ENCODE assay signal across 8 cellular contexts in the genomic region with DNA sequence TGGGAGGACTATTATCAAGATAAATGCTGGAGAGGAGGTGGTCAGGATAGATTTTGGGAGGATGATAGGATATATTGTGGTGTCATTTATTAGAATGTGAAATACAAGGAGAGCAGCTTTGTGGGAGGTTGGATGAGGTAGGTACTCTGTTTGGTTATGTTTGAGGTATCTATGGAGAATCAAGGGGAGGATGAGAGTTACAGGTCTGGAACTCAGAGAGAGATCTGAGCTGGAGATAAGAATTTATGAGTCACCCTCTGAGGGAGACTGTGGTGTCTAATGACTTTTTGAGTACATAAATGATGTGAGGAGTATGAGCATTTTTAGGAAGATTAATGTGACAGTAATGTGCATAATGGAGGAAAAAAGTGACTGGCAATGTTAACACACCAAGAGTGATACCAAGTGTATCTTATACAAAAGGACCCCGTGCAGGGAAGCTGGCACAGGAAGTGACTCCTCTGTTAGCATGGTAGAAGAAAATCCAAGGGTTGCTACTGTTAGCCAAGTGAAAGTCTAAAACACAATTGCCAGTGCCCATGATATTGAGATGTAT. TPM values are rescaled to one million over a fixed set of nuclear protein-coding genes. Genes with fewer than 3 reads are reported as not detected.
DNase-seq lines count a peak whose midpoint lies in the region; ATAC-seq, FAIRE-seq and TF ChIP-seq lines count a peak whose summit lies in the region.

No MANE protein-coding gene starts in this region.

- H3K36me3 ChIP-seq in mammary epithelial cell (ENCODE audit: insufficient read depth, low read length) (no peaks in the 10 kb centered on the region), vagina (no peaks in the 10 kb centered on the region), prostate gland (no peaks in the 10 kb centered on the region)

- H3K9ac ChIP-seq in mammary epithelial cell (ENCODE audit: insufficient read depth, low read length) = peak overlapping the region; percentile 68

- H3K27me3 ChIP-seq in mammary epithelial cell (ENCODE audit: insufficient read depth, low read length) (no peaks in the 10 kb centered on the region), vagina (no peaks in the 10 kb centered on the region), prostate gland (replicated peaks; ENCODE audit: insufficient read depth) (no peaks in the 10 kb centered on the region)

- no TSS peak for BruUV-seq in mammary epithelial cell (replicated peaks; lab: Mats Ljungman, UMichigan)

- H3K27ac ChIP-seq in mammary epithelial cell (ENCODE audit: insufficient read depth, low read depth, low read length) = peak overlapping the region; percentile 99
- no peak overlapping the region for H3K27ac ChIP-seq in vagina
- no peak overlapping the region for H3K27ac ChIP-seq in prostate gland

- peak overlapping the region; percentile 80 for H3K4me2 ChIP-seq in mammary epithelial cell (ENCODE audit: insufficient read depth, low read depth, low read length)

- TF ChIP-seq CTCF in mammary epithelial cell (conservative IDR thresholded peaks at IDR 0.05 in 1 of 2, IDR thresholded peaks at IDR 0.05 in 1 of 2; ENCODE audit: extremely low read depth in 1 of 2, insufficient read depth in 1 of 2, low read depth in 1 of 2, low read length in 2 of 2) = no peak
- no peak for TF ChIP-seq CTCF in vagina (IDR thresholded peaks at IDR 0.05)
- TF ChIP-seq CTCF in prostate gland (IDR thresholded peaks at IDR 0.05) = no peak

- H3K4me1 ChIP-seq in mammary epithelial cell (ENCODE audit: insufficient read depth, low read length) (peaks cover 41% of the 10 kb centered on the region), vagina (peaks cover 29% of the 10 kb centered on the region), prostate gland (replicated peaks) (no peaks in the 10 kb centered on the region)

- H3K79me2 ChIP-seq in mammary epithelial cell (ENCODE audit: insufficient read depth, low read length) = peaks cover 94% of the 10 kb centered on the region

- DNase-seq in AG08395 (ENCODE audit: low spot score) (peak; percentile 74), HS-5 (ENCODE audit: low read depth) (peak; percentile 81), mammary epithelial cell (peak; percentile 92), urothelium cell line (ENCODE audit: low spot score) (peak; percentile 59), vagina (ENCODE audit: extremely low spot score in 2 of 2) (no peak), prostate gland (ENCODE audit: low spot score) (no peak)

- CTCF ChIA-PET in mammary epithelial cell (lab: Charles Lee; ENCODE audit: low non-redundant PET) = interaction anchor here (0.6 kb wide), 2 partner anchors 29 to 263 kb away, joined by 4 to 5 read pairs; no protein-coding TSS in a partner anchor

- intact Hi-C loops in mammary epithelial cell (cut with micrococcal nuclease) = loop anchor here (2.0 kb wide), 2 partner anchors 27 to 41 kb away; no protein-coding TSS in a partner anchor
- intact Hi-C loops in vagina (cut with DNase I) = no loop called here
- intact Hi-C loops in prostate gland (cut with DNase I) = no loop called here

- no peaks in the 10 kb centered on the region for H4K20me1 ChIP-seq in mammary epithelial cell (ENCODE audit: insufficient read depth, low read length)

- peak; percentile 59 for FAIRE-seq in urothelium cell line (lab: Jason Lieb, UNC)

- H2AFZ ChIP-seq in mammary epithelial cell (ENCODE audit: low read depth, low read length) = no peak overlapping the region

- TF ChIP-seq POLR2A in vagina (IDR thresholded peaks at IDR 0.05) (no peak), prostate gland (IDR thresholded peaks at IDR 0.05) (no peak)

- 0% methylated on average over 1 of the region's 1 CpG for WGBS in mammary epithelial cell (ENCODE audit: low coverage, missing lambda C conversion rate)
- 9% methylated on average over 1 of the region's 1 CpG for WGBS in prostate gland

- ATAC-seq in GM19351 (IDR thresholded peaks at IDR 0.05; ENCODE audit: unreplicated experiment) (peak; percentile 50), HG02970 (IDR thresholded peaks at IDR 0.05; ENCODE audit: low FRiP score, unreplicated experiment) (no peak)

- H3K9me3 ChIP-seq in mammary epithelial cell (replicated peaks; ENCODE audit: insufficient read depth, low read length) = no peaks in the 10 kb centered on the region
- H3K9me3 ChIP-seq in vagina = no peaks in the 10 kb centered on the region
- no peaks in the 10 kb centered on the region for H3K9me3 ChIP-seq in prostate gland

- dilution Hi-C loops in mammary epithelial cell (cut with HindIII; ENCODE audit: low sequenced_read_pairs) = no loop called here

- H3K4me3 ChIP-seq in mammary epithelial cell (replicated peaks in 1 of 3; ENCODE audit: insufficient read depth in 1 of 3, low read depth in 2 of 3, low read length in 3 of 3) (peak overlapping the region in 2 of 3 experiments; percentile 31 to 39), vagina (no peak overlapping the region), prostate gland (no peak overlapping the region)

- in situ Hi-C loops in mammary epithelial cell (cut with MboI; ENCODE audit: low sequenced_read_pairs in 2 of 2) = loop anchor here in 1 of 2 donors (5.0 kb wide), 1 partner anchor 34 kb away; no protein-coding TSS in a partner anchor

RNA-seq across cellular contexts. Expression of gene CRIM1, which starts 48.2 kb away (rescaled TPM):
- total RNA-seq in mammary epithelial cell = 100 to 1,000 TPM; 237 to 387 TPM
- polyA plus RNA-seq in mammary epithelial cell = 103 TPM
- polyA minus RNA-seq in mammary epithelial cell = 304 TPM
- 60.4 TPM for total RNA-seq in vagina
- 100 to 1,000 TPM in 1 of 2 donors, 10 to 100 TPM in 1; 55.2 to 101 TPM for total RNA-seq in prostate gland

Comparison
In these comparisons a context has a peak if more than half of its experiments do, and no peak if none do; other contexts are left out.
1. DNase-seq: peak in AG08395 (single experiment), HS-5 (single experiment), mammary epithelial cell (single experiment) and urothelium cell line (single experiment); none in vagina (0 of 2) and prostate gland (single experiment).
2. H3K4me3 ChIP-seq: peak in mammary epithelial cell (2 of 3); none in vagina (0 of 2) and prostate gland (0 of 2).